8 cellular contexts compared by ENCODE assay signal in genomic region chr10:35126062-35126529, GRCh38. TPM values are rescaled to one million over a fixed set of nuclear protein-coding genes. Genes with fewer than 3 reads are reported as not detected.
DNase-seq lines count a peak whose midpoint lies in the region; FAIRE-seq and TF ChIP-seq lines count a peak whose summit lies in the region.

No MANE protein-coding gene starts in this region.

- H3K36me3 ChIP-seq in SK-N-SH (replicated peaks in 1 of 2; ENCODE audit: control insufficient read depth in 1 of 2, insufficient read depth in 2 of 2, low read length in 1 of 2) (no peaks in the 10 kb centered on the region), skeletal muscle satellite cell (ENCODE audit: insufficient read depth, low read length) (no peaks in the 10 kb centered on the region)

- peaks cover 4% of the 10 kb centered on the region for H3K23me2 ChIP-seq in H9 (ENCODE audit: insufficient read length, low read depth, low read length, poor library complexity, severe bottlenecking)

- H3K9ac ChIP-seq in H9 (ENCODE audit: extremely low read depth, insufficient read length, low read length): peak overlapping the region; percentile 0
- peak overlapping the region; percentile 99; the same call in 1 of the 2 replicates for H3K9ac ChIP-seq in SK-N-SH
- peak overlapping the region; percentile 99 for H3K9ac ChIP-seq in skeletal muscle satellite cell (ENCODE audit: low read depth, low read length)

- H3K27ac Mint-ChIP-seq in H9: peak overlapping the region; percentile 64 to 93 (median 68); a peak in 5 of 7 replicates

- H2BK12ac ChIP-seq in H9 (ENCODE audit: insufficient read length, low read depth, low read length): no peak overlapping the region

- no peak overlapping the region for H3K56ac ChIP-seq in H9 (ENCODE audit: insufficient read length, low read depth, low read length)

- H2AK5ac ChIP-seq in H9 (ENCODE audit: insufficient read length, low read length): no peak overlapping the region

- no peak overlapping the region for H2BK20ac ChIP-seq in H9 (ENCODE audit: low read depth, low read length, poor library complexity, severe bottlenecking)

- no peak overlapping the region for H3K14ac ChIP-seq in H9 (ENCODE audit: insufficient read depth, low read length)

- H4K91ac ChIP-seq in H9 (ENCODE audit: insufficient read length, low read depth, low read length): no peak overlapping the region

- no peak overlapping the region for H3K23ac ChIP-seq in H9 (ENCODE audit: insufficient read length, low read depth, low read length)

- H4K8ac ChIP-seq in H9 (replicated peaks; ENCODE audit: insufficient read length, low read depth, low read length): no peak overlapping the region

- H3T11ph ChIP-seq in H9 (ENCODE audit: low read length): no peak overlapping the region

- no peak for FAIRE-seq in GM19239 (lab: Jason Lieb, UNC)

- H3K9me2 ChIP-seq in SK-N-SH: no peaks in the 10 kb centered on the region

- POLR2A ChIA-PET in SK-N-SH (lab: Yijun Ruan, JAX): interaction anchor here (0.6 to 3.9 kb wide), 5 partner anchors 12 to 92 kb away, joined by 3 to 34 read pairs (median 3); no protein-coding TSS in a partner anchor

- no peak for TF ChIP-seq EP300 in SK-N-SH (IDR thresholded peaks at IDR 0.05; ENCODE audit: borderline replicate concordance in 1 of 2, low read depth in 1 of 2, low read length in 1 of 2)

- H4K20me1 ChIP-seq in H9 (ENCODE audit: control insufficient read depth, insufficient read depth, insufficient read length): no peaks in the 10 kb centered on the region
- H4K20me1 ChIP-seq in SK-N-SH (ENCODE audit: insufficient read depth): no peaks in the 10 kb centered on the region

- H3K36me3 Mint-ChIP-seq in H9 (ENCODE audit: insufficient read depth in 1 of 3, low read depth in 3 of 3): peaks cover 0 to 5% (median 4%) of the 10 kb centered on the region in 3 experiments; a peak in 4 of 7 replicates

- no peak for TF ChIP-seq RAD21 in SK-N-SH (IDR thresholded peaks at IDR 0.05; ENCODE audit: low read length)

- DNase-seq in H9 (no peak), SK-N-SH (no peak), fibroblast of the aortic adventitia (ENCODE audit: low read depth) (no peak), SHP77 (lab: John Stamatoyannopoulos, UW) (no peak), NCI-H524 treated with DMSO at 0.1 percent for 48 hours (lab: John Stamatoyannopoulos, UW) (no peak), GM19239 (ENCODE audit: insufficient read length, low spot score) (no peak)
- no peak for DNase-seq in stimulated activated CD4-positive, alpha-beta T cell treated with anti-CD3 and anti-CD28 coated beads, Interleukin-2, amount 100 ng/mL, for 48 hours

- H3K9me3 ChIP-seq in H9 (ENCODE audit: control insufficient read depth, low read depth, low read length): no peaks in the 10 kb centered on the region
- H3K9me3 ChIP-seq in SK-N-SH: no peaks in the 10 kb centered on the region
- H3K9me3 ChIP-seq in skeletal muscle satellite cell (replicated peaks; ENCODE audit: low read length): no peaks in the 10 kb centered on the region

- H3K27me3 Mint-ChIP-seq in H9 (ENCODE audit: low read depth): no peaks in the 10 kb centered on the region

- no CpG with 5 or more reads among the region's 13 CpGs for WGBS in H9 (ENCODE audit: extremely low coverage, insufficient read length, low lambda C conversion rate)
- WGBS in SK-N-SH (ENCODE audit: low lambda C conversion rate): 54% methylated on average over 13 of the region's 13 CpGs

- no peak overlapping the region for H2BK5ac ChIP-seq in H9 (ENCODE audit: insufficient read length, low read length)

- H2BK15ac ChIP-seq in H9 (ENCODE audit: low read depth, low read length): no peak overlapping the region

- no peaks in the 10 kb centered on the region for H3K27me3 ChIP-seq in H9 (ENCODE audit: insufficient read depth, low read length)
- no peaks in the 10 kb centered on the region for H3K27me3 ChIP-seq in SK-N-SH (ENCODE audit: insufficient read depth)
- no peaks in the 10 kb centered on the region for H3K27me3 ChIP-seq in skeletal muscle satellite cell (ENCODE audit: control insufficient read depth, insufficient read depth, low read length)

- no peak overlapping the region for H4K5ac ChIP-seq in H9 (ENCODE audit: insufficient read length, low read depth, low read length)

- H3F3A ChIP-seq in SK-N-SH (replicated peaks; ENCODE audit: insufficient read depth): peaks cover 16% of the 10 kb centered on the region

- peaks cover 4 to 14% of the 10 kb centered on the region in 2 experiments for H3K4me1 Mint-ChIP-seq in H9

- H3K9me3 Mint-ChIP-seq in H9: no peaks in the 10 kb centered on the region

- H2AFZ ChIP-seq in H9 (ENCODE audit: low read length): no peak overlapping the region
- H2AFZ ChIP-seq in SK-N-SH (ENCODE audit: low read depth): peak overlapping the region; percentile 91

- peak overlapping the region; percentile 86 to 92 for H3K4me3 Mint-ChIP-seq in H9

- H3K27ac ChIP-seq in H9 (ENCODE audit: insufficient read length, low read depth, low read length): no peak overlapping the region
- H3K27ac ChIP-seq in SK-N-SH (ENCODE audit: low read depth in 2 of 2, low read length in 1 of 2): peak overlapping the region; percentile 2 to 99; a peak in 3 of 4 replicates

- peak overlapping the region; percentile 3 for H3K18ac ChIP-seq in H9 (ENCODE audit: insufficient read length, low read depth, low read length)

- H3K4me3 ChIP-seq in SK-N-SH (ENCODE audit: low read depth in 2 of 2, low read length in 1 of 2) (peak overlapping the region; percentile 43 to 95), fibroblast of the aortic adventitia (ENCODE audit: low read depth, low read length) (peak overlapping the region; percentile 82), skeletal muscle satellite cell (ENCODE audit: low read length) (peak overlapping the region; percentile 71)

- peaks cover 1% of the 10 kb centered on the region; the same call in 1 of the 2 replicates for H3K79me2 ChIP-seq in H9 (ENCODE audit: insufficient read depth, low read length)
- H3K79me2 ChIP-seq in SK-N-SH (ENCODE audit: insufficient read depth): peaks cover 30% of the 10 kb centered on the region

- H2BK120ac ChIP-seq in H9 (ENCODE audit: low read depth, low read length, poor library complexity, severe bottlenecking): no peak overlapping the region

- H3K79me1 ChIP-seq in H9 (ENCODE audit: insufficient read depth, low read depth, low read length, poor library complexity, severe bottlenecking): no peaks in the 10 kb centered on the region

- no peak for TF ChIP-seq CTCF in H9 (conservative IDR thresholded peaks at IDR 0.05)
- TF ChIP-seq CTCF in SK-N-SH (IDR thresholded peaks at IDR 0.05): no peak
- no peak for TF ChIP-seq CTCF in fibroblast of the aortic adventitia (IDR thresholded peaks at IDR 0.05; ENCODE audit: insufficient read depth, low read length)

- CTCF ChIA-PET in SK-N-SH (lab: Yijun Ruan, JAX): interaction anchor here (0.6 to 4.0 kb wide), 20 partner anchors 9 to 1653 kb away, joined by 3 to 31 read pairs (median 4); no protein-coding TSS in a partner anchor

- no peak overlapping the region for H3K4ac ChIP-seq in H9 (ENCODE audit: low read depth, low read length)

- H3K4me2 ChIP-seq in H9 (ENCODE audit: insufficient read depth, insufficient read length, low read length): peak overlapping the region; percentile 30
- peak overlapping the region; percentile 89 for H3K4me2 ChIP-seq in SK-N-SH
- H3K4me2 ChIP-seq in skeletal muscle satellite cell (ENCODE audit: low read length): peak overlapping the region; percentile 96

- H3K4me1 ChIP-seq in H9 (ENCODE audit: insufficient read depth, low read length): no peaks in the 10 kb centered on the region
- peaks cover 0 to 21% of the 10 kb centered on the region in 2 experiments; a peak in 3 of 4 replicates for H3K4me1 ChIP-seq in SK-N-SH (ENCODE audit: control insufficient read depth in 1 of 2, insufficient read depth in 2 of 2, low read depth in 1 of 2, low read length in 1 of 2)
- peaks cover 16% of the 10 kb centered on the region for H3K4me1 ChIP-seq in skeletal muscle satellite cell (ENCODE audit: control insufficient read depth, insufficient read depth, low read length)

TF ChIP-seq in SK-N-SH, 30 proteins besides CTCF, POLR2A, EP300 and RAD21 (continues in another document):
- no peak for TF ChIP-seq TAF1 (IDR thresholded peaks at IDR 0.05; ENCODE audit: borderline replicate concordance, low read depth, low read length)
- no peak for TF ChIP-seq YY1 (IDR thresholded peaks at IDR 0.05; ENCODE audit: low read depth)
- no peak for TF ChIP-seq SIN3A (IDR thresholded peaks at IDR 0.05; ENCODE audit: borderline replicate concordance, low read depth, low read length)
- no peak for TF ChIP-seq ZBTB33 (IDR thresholded peaks at IDR 0.05; ENCODE audit: borderline replicate concordance, low read depth)
- TF ChIP-seq POLR2AphosphoS5 (IDR thresholded peaks at IDR 0.05; ENCODE audit: low read depth, low read length): no peak
- TF ChIP-seq MEF2A (IDR thresholded peaks at IDR 0.05; ENCODE audit: borderline replicate concordance, low read depth): no peak
- no peak for TF ChIP-seq SMC3 (IDR thresholded peaks at IDR 0.05; ENCODE audit: low read depth, low read length)

RNA-seq across cellular contexts. Expression of gene CREM, which starts 0.6 kb away (rescaled TPM):
- total RNA-seq in H9 (2021) (19.7 and 20.0 TPM in 2 replicates), fibroblast of the aortic adventitia (ENCODE audit: low replicate concordance) (10.1 and 27.2 TPM in 2 replicates)
- polyA plus RNA-seq in SK-N-SH (2012; rRNA removed): 41.4 TPM in 2 replicates
- polyA plus RNA-seq in SK-N-SH (2012; cell fraction: cytosol; rRNA removed): 47.1 and 52.1 TPM in 2 replicates
- polyA plus RNA-seq in SK-N-SH (2012; cell fraction: nucleus; rRNA removed): 15.7 and 28.2 TPM in 2 replicates
- total RNA-seq in skeletal muscle satellite cell (2012; rRNA removed): 19.0 and 27.6 TPM in 2 replicates

RNA-seq across cellular contexts. Expression of gene CUL2, which starts 36.0 kb away (rescaled TPM):
- total RNA-seq in H9 (2021): 43.3 and 43.5 TPM in 2 replicates
- polyA plus RNA-seq in SK-N-SH (2012; rRNA removed): 13.1 and 15.0 TPM in 2 replicates
- polyA plus RNA-seq in SK-N-SH (2012; cell fraction: cytosol; rRNA removed): 20.3 and 22.2 TPM in 2 replicates
- polyA plus RNA-seq in SK-N-SH (2012; cell fraction: nucleus; rRNA removed): 10.8 and 18.2 TPM in 2 replicates
- 28.1 and 34.1 TPM in 2 replicates for total RNA-seq in fibroblast of the aortic adventitia (ENCODE audit: low replicate concordance)
- 28.9 and 29.5 TPM in 2 replicates for total RNA-seq in skeletal muscle satellite cell (2012; rRNA removed)

Comparison
In these comparisons a context has a peak if more than half of its experiments do, and no peak if none do; other contexts are left out.
1. H3K4me2 ChIP-seq: peak in every context shown above with its lines; median percentile 96 in skeletal muscle satellite cell; 89 in SK-N-SH; 30 in H9.
2. H3K9ac ChIP-seq: peak in every context shown above with its lines; median percentile 99 in SK-N-SH; 99 in skeletal muscle satellite cell; 0 in H9.